ENCODE assay signal across 1 cellular context in the genomic region with DNA sequence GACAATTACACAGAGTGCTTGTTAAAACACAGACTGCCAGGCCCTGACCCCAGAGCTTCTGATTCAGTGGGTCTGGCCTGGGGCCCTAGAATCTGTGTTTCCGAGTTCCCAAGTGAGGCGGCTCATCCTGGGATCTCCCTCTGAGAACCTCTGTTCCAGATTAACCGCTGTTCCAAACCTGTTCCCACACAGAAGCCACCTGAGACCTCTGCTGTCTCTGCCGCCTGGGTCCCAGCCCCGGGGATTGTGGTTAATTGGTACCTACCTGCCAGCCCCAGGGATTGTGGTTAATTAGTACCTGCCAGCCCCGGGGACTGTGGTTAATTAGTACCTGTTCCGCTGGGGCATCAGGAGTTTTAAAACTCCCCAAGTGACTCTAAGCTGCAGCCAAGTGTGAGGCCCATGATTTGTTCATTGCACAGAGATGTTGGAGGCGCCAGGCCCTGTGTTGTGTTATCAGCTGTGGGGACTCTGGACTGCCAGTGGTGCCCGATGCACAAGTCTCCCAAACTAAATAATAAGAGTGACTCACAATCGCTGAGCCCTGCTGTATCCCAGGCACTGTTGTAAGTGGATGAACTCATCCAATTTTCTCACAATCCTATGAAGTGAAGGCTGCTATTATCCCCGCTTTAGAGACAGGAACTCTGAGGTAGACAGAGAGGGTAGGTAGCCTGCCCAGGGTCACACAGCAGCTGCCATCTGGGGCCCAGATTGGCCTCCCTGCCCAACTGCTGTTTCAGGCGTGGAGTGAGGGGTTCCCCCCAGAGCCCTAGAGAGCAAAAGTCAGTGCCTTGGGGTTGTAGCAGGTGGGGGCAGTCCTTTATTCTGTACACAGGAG.
A peak's percentile ranks its signal among the peaks of the same experiment; 100 is the strongest.
TF ChIP-seq lines count a peak whose summit lies in the region.

No MANE protein-coding gene starts in this region.

TF ChIP-seq in IMR-90, 13 proteins besides CTCF, POLR2A, EP300 and RAD21:
- TF ChIP-seq MAFK (IDR thresholded peaks at IDR 0.05; ENCODE audit: low read depth, low read length) = no peak
- no peak for TF ChIP-seq NFE2L2 (IDR thresholded peaks at IDR 0.05; ENCODE audit: low read depth, low read length)
- TF ChIP-seq FOS (IDR thresholded peaks at IDR 0.05; ENCODE audit: low read depth, low read length) = peak; percentile 79; the same call in 1 of the 2 replicates
- TF ChIP-seq MXI1 (IDR thresholded peaks at IDR 0.05; ENCODE audit: borderline replicate concordance, low read depth, low read length) = no peak
- TF ChIP-seq SMC3 (IDR thresholded peaks at IDR 0.05; ENCODE audit: low read depth, low read length) = no peak
- TF ChIP-seq MAZ (IDR thresholded peaks at IDR 0.05; ENCODE audit: borderline replicate concordance, low read depth, low read length) = no peak
- TF ChIP-seq BHLHE40 (IDR thresholded peaks at IDR 0.05; ENCODE audit: low read depth, low read length) = 0 out of 2 replicates have a peak, but pooled peaks have one; percentile 2
- TF ChIP-seq CEBPB (IDR thresholded peaks at IDR 0.05; ENCODE audit: low read depth, low read length) = no peak
- TF ChIP-seq, protein P1, sequence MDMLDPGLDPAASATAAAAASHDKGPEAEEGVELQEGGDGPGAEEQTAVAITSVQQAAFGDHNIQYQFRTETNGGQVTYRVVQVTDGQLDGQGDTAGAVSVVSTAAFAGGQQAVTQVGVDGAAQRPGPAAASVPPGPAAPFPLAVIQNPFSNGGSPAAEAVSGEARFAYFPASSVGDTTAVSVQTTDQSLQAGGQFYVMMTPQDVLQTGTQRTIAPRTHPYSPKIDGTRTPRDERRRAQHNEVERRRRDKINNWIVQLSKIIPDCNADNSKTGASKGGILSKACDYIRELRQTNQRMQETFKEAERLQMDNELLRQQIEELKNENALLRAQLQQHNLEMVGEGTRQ (IDR thresholded peaks at IDR 0.05; ENCODE audit: low read depth, low read length) = no peak
